ENCODE assay signal across 8 cellular contexts in genomic region chr10:110746254-110746826, GRCh38.
DNase-seq lines count a peak whose midpoint lies in the region; ATAC-seq and TF ChIP-seq lines count a peak whose summit lies in the region.

No MANE protein-coding gene starts in this region.

- H3K9me3 Mint-ChIP-seq in brain, result peaks cover 0 to 16% (median 12%) of the 10 kb centered on the region in 5 experiments

- no peak overlapping the region for H3K4me3 ChIP-seq in spleen

- peak; percentile 75 for DNase-seq in DMS 273 (lab: John Stamatoyannopoulos, UW; ENCODE audit: unreplicated experiment)
- peak; percentile 15 for DNase-seq in NCI-H1092 (lab: John Stamatoyannopoulos, UW)
- DNase-seq in SW480 (ENCODE audit: low spot score), result peak; percentile 73
- DNase-seq in iPS-NIHi11 (ENCODE audit: low spot score), result peak; percentile 81
- no peak for DNase-seq in spleen

- peak; percentile 94 for TF ChIP-seq CTCF in brain (conservative IDR thresholded peaks at IDR 0.05)
- peak; percentile 45 to 91 (median 79) for TF ChIP-seq CTCF in spleen (IDR thresholded peaks at IDR 0.05 in 8 of 11, conservative IDR thresholded peaks at IDR 0.05 in 3 of 11)

- peaks cover 14% of the 10 kb centered on the region for H3K4me1 Mint-ChIP-seq in brain

- no peak overlapping the region for H3K27ac ChIP-seq in spleen

- peaks cover 0 to 27% (median 10%) of the 10 kb centered on the region in 6 donors for H3K4me1 ChIP-seq in spleen

- peaks cover 0 to 13% (median 7%) of the 10 kb centered on the region in 8 donors for H3K9me3 ChIP-seq in spleen

- no peak for TF ChIP-seq POLR2A in spleen (IDR thresholded peaks at IDR 0.05)

- no peaks in the 10 kb centered on the region for H3K36me3 Mint-ChIP-seq in brain

- no peak overlapping the region for H3K27ac Mint-ChIP-seq in brain

- H3K27me3 ChIP-seq in spleen (replicated peaks in 1 of 7), result no peaks in the 10 kb centered on the region

- intact Hi-C loops in spleen (cut with DNase I; ENCODE audit: low total_unique reads), result loop anchor here (5.0 kb wide), 1 partner anchor 146 kb away; no protein-coding TSS in a partner anchor

- ATAC-seq in GM21515 (IDR thresholded peaks at IDR 0.05; ENCODE audit: unreplicated experiment) (peak; percentile 49), HG03025 (IDR thresholded peaks at IDR 0.05; ENCODE audit: low FRiP score, unreplicated experiment) (no peak)

- H3K27me3 Mint-ChIP-seq in brain, result peaks cover 5% of the 10 kb centered on the region

- 2 to 12% (median 7%) methylated on average over 4 of the region's 4 CpGs for WGBS in spleen, 5 donors

- no peaks in the 10 kb centered on the region for H3K36me3 ChIP-seq in spleen

- no peak overlapping the region for H3K4me3 Mint-ChIP-seq in brain
